In genomic region chr1:145992958-145993617, GRCh38 we compare ENCODE assay signal across 9 cellular contexts. TPM values are rescaled to one million over a fixed set of nuclear protein-coding genes. Genes with fewer than 3 reads are reported as not detected.
A peak's percentile ranks its signal among the peaks of the same experiment; 100 is the strongest.
DNase-seq lines count a peak whose midpoint lies in the region; ATAC-seq and TF ChIP-seq lines count a peak whose summit lies in the region.
"Had no signal": no experiment of that assay in that cellular context is flagged by ENCODE, and none has a peak within 500 bp of the region (broad histone marks: within the 10 kb centered on the region; RNA-seq: fewer than 3 reads in every experiment).

No MANE protein-coding gene starts in this region.

- no peaks in the 10 kb centered on the region for H3K9me2 ChIP-seq in GM23338 (ENCODE audit: insufficient read depth)

- H3K9me3 Mint-ChIP-seq in GM23338 (no peaks in the 10 kb centered on the region), immature natural killer cell (peaks cover 0 to 13% (median 3%) of the 10 kb centered on the region in 6 donors)
- no peaks in the 10 kb centered on the region for H3K9me3 Mint-ChIP-seq in activated T-helper 17 cell treated with anti-CD3 and anti-CD28 coated beads, Interleukin-2, amount 50 U/mL, for 72 hours

- H3K4me3 ChIP-seq in GM23338 = no peak overlapping the region
- peak overlapping the region; percentile 61 to 80 (median 65) for H3K4me3 ChIP-seq in skin epidermis

- H3K79me2 ChIP-seq in GM23338 (replicated peaks; ENCODE audit: insufficient read depth) = peaks cover 18% of the 10 kb centered on the region

- peaks cover 42% of the 10 kb centered on the region for H3K4me1 Mint-ChIP-seq in GM23338
- peaks cover 32% of the 10 kb centered on the region for H3K4me1 Mint-ChIP-seq in activated T-helper 17 cell treated with anti-CD3 and anti-CD28 coated beads, Interleukin-2, amount 50 U/mL, for 72 hours
- H3K4me1 Mint-ChIP-seq in immature natural killer cell = peaks cover 55 to 58% of the 10 kb centered on the region in 2 donors

- H3K4me3 Mint-ChIP-seq in GM23338 = peak overlapping the region; percentile 99; the same call in 1 of the 3 replicates
- H3K4me3 Mint-ChIP-seq in activated T-helper 17 cell treated with anti-CD3 and anti-CD28 coated beads, Interleukin-2, amount 50 U/mL, for 72 hours = peak overlapping the region; percentile 88
- peak overlapping the region; percentile 97 to 100 (median 98) for H3K4me3 Mint-ChIP-seq in immature natural killer cell

- H3K4me2 ChIP-seq in GM23338 = no peak overlapping the region

- DNase-seq in GM23338 (ENCODE audit: low spot score) (no peak), immature natural killer cell (no peak), germinal center (ENCODE audit: low spot score) (no peak), nucleus accumbens (lab: John Stamatoyannopoulos, UW) (no peak), NCI-H510A treated with DMSO at 0.1 percent for 48 hours (lab: John Stamatoyannopoulos, UW) (no peak)
- DNase-seq: NCI-H345 had no signal

- H3K36me3 Mint-ChIP-seq in GM23338 (ENCODE audit: low read depth) = peaks cover 48% of the 10 kb centered on the region
- peaks cover 61% of the 10 kb centered on the region for H3K36me3 Mint-ChIP-seq in activated T-helper 17 cell treated with anti-CD3 and anti-CD28 coated beads, Interleukin-2, amount 50 U/mL, for 72 hours (ENCODE audit: low read depth)
- H3K36me3 Mint-ChIP-seq in immature natural killer cell = peaks cover 50 to 52% (median 50%) of the 10 kb centered on the region in 3 donors

- no peak for TF ChIP-seq CTCF in GM23338 (conservative IDR thresholded peaks at IDR 0.05; ENCODE audit: low read depth in 2 of 2)

- peaks cover 22% of the 10 kb centered on the region for H3K4me1 ChIP-seq in GM23338 (ENCODE audit: insufficient read depth)

- H2AFZ ChIP-seq in GM23338 = no peak overlapping the region

- H3K27ac ChIP-seq in GM23338 (ENCODE audit: low read depth) (no peak overlapping the region), skin epidermis (peak overlapping the region in 16 of 21 experiments; percentile 19 to 97 (median 85))

- H3K36me3 ChIP-seq in GM23338 (ENCODE audit: insufficient read depth) = no peaks in the 10 kb centered on the region; the same call in 1 of the 2 replicates

- H3K27ac Mint-ChIP-seq in GM23338 = no peak overlapping the region; the same call in 1 of the 2 replicates
- H3K27ac Mint-ChIP-seq in activated T-helper 17 cell treated with anti-CD3 and anti-CD28 coated beads, Interleukin-2, amount 50 U/mL, for 72 hours = peak overlapping the region; percentile 96
- peak overlapping the region; percentile 95 to 98 (median 96) for H3K27ac Mint-ChIP-seq in immature natural killer cell

- peaks cover 5% of the 10 kb centered on the region for H3F3A ChIP-seq in GM23338 (replicated peaks; ENCODE audit: low read depth)

- ATAC-seq in GM23338 (no peak), HG02588 (IDR thresholded peaks at IDR 0.05; ENCODE audit: unreplicated experiment) (no peak)
- no peak for ATAC-seq in activated T-helper 17 cell treated with anti-CD3 and anti-CD28 coated beads, Interleukin-2, amount 50 U/mL, for 72 hours (replicated peaks)

- no peaks in the 10 kb centered on the region for H4K20me1 ChIP-seq in GM23338 (replicated peaks; ENCODE audit: insufficient read depth)

- H3K27me3 ChIP-seq in GM23338 (ENCODE audit: insufficient read depth) = no peaks in the 10 kb centered on the region

- H3K27me3 Mint-ChIP-seq in GM23338 (ENCODE audit: insufficient read depth, low read depth, poor library complexity) = peaks cover 3% of the 10 kb centered on the region
- H3K27me3 Mint-ChIP-seq in activated T-helper 17 cell treated with anti-CD3 and anti-CD28 coated beads, Interleukin-2, amount 50 U/mL, for 72 hours = no peaks in the 10 kb centered on the region
- H3K27me3 Mint-ChIP-seq in immature natural killer cell (ENCODE audit: low read depth in 3 of 3) = peaks cover 8 to 32% (median 12%) of the 10 kb centered on the region in 3 donors

TF ChIP-seq in GM23338, 12 proteins besides CTCF, POLR2A, EP300 and RAD21 (continues in another document):
- no peak for TF ChIP-seq EZH2phosphoT487 (IDR thresholded peaks at IDR 0.05; ENCODE audit: unreplicated experiment)
- TF ChIP-seq NANOG (IDR thresholded peaks at IDR 0.05; ENCODE audit: borderline replicate concordance) = no peak
- no peak for TF ChIP-seq STAT1 (IDR thresholded peaks at IDR 0.05; ENCODE audit: unreplicated experiment)
- TF ChIP-seq POLR2AphosphoS5 (IDR thresholded peaks at IDR 0.05; ENCODE audit: low read depth) = no peak
- no peak for TF ChIP-seq CREB1 (CRISPR knock-in tag; IDR thresholded peaks at IDR 0.05; ENCODE audit: low read depth)
- no peak for TF ChIP-seq ZNF331 (CRISPR knock-in tag; IDR thresholded peaks at IDR 0.05; ENCODE audit: low read depth)
- TF ChIP-seq REST (IDR thresholded peaks at IDR 0.05; ENCODE audit: unreplicated experiment) = no peak
- TF ChIP-seq ZNF114 (CRISPR knock-in tag; IDR thresholded peaks at IDR 0.05) = no peak

RNA-seq across cellular contexts. Expression of gene TXNIP, which starts 3.3 kb away (rescaled TPM):
- total RNA-seq in GM23338 (2014; rRNA removed; shearing (Covaris generic)) = 29.1 and 31.5 TPM in 2 replicates
- polyA plus RNA-seq in GM23338 (2016; fragmentation: Nextera tagmentation; extraction: Ambion mirVana) (19.5 and 22.8 TPM in 2 replicates), immature natural killer cell (1,000 to 10,000 TPM; 3,408 to 4,367 (median 4,229) TPM)
- 100 to 1,000 TPM in 1 of 2 donors, 10 to 100 TPM in 1; 74.2 to 269 TPM for total RNA-seq in activated T-helper 17 cell treated with anti-CD3 and anti-CD28 coated beads, Interleukin-2, amount 50 U/mL, for 72 hours

RNA-seq across cellular contexts. Expression of gene HJV, which starts 28.4 kb away (rescaled TPM):
- total RNA-seq in GM23338 (2014; rRNA removed; shearing (Covaris generic)) = 0.23 and 0.42 TPM in 2 replicates
- 0.45 and 0.99 TPM in 2 replicates for polyA plus RNA-seq in GM23338 (2016; fragmentation: Nextera tagmentation; extraction: Ambion mirVana)
- not detected for total RNA-seq in activated T-helper 17 cell treated with anti-CD3 and anti-CD28 coated beads, Interleukin-2, amount 50 U/mL, for 72 hours
- not detected for polyA plus RNA-seq in immature natural killer cell

RNA-seq across cellular contexts. Expression of gene POLR3GL, which starts 28.6 kb away (rescaled TPM):
- 0.82 and 3.1 TPM in 2 replicates for total RNA-seq in GM23338 (2014; rRNA removed; shearing (Covaris generic))
- 9.5 and 9.8 TPM in 2 replicates for polyA plus RNA-seq in GM23338 (2016; fragmentation: Nextera tagmentation; extraction: Ambion mirVana)
- total RNA-seq in activated T-helper 17 cell treated with anti-CD3 and anti-CD28 coated beads, Interleukin-2, amount 50 U/mL, for 72 hours = 10 to 100 TPM; 16.9 to 26.0 TPM
- polyA plus RNA-seq in immature natural killer cell = 100 to 1,000 TPM; 112 to 207 (median 119) TPM

RNA-seq across cellular contexts. Expression of gene ANKRD34A, which starts 28.7 kb away (rescaled TPM):
- 0.35 and 2.2 TPM in 2 replicates for total RNA-seq in GM23338 (2014; rRNA removed; shearing (Covaris generic))
- polyA plus RNA-seq in GM23338 (2016; fragmentation: Nextera tagmentation; extraction: Ambion mirVana) = 0.09 and 0.16 TPM in 2 replicates
- total RNA-seq in activated T-helper 17 cell treated with anti-CD3 and anti-CD28 coated beads, Interleukin-2, amount 50 U/mL, for 72 hours = 1 to 10 TPM; 4.6 to 4.8 TPM
- under 1 TPM in 2 of 3 donors, not detected in 1; 0.11 to 0.55 TPM for polyA plus RNA-seq in immature natural killer cell

RNA-seq across cellular contexts. Expression of gene LIX1L, which starts 35.3 kb away (rescaled TPM):
- 2.5 and 2.6 TPM in 2 replicates for total RNA-seq in GM23338 (2014; rRNA removed; shearing (Covaris generic))
- polyA plus RNA-seq in GM23338 (2016; fragmentation: Nextera tagmentation; extraction: Ambion mirVana) (0.76 and 1.1 TPM in 2 replicates), immature natural killer cell (10 to 100 TPM; 17.9 to 28.0 (median 20.7) TPM)
- 10 to 100 TPM; 43.4 to 61.2 TPM for total RNA-seq in activated T-helper 17 cell treated with anti-CD3 and anti-CD28 coated beads, Interleukin-2, amount 50 U/mL, for 72 hours
